18 cellular contexts compared by ENCODE assay signal in the genomic region with DNA sequence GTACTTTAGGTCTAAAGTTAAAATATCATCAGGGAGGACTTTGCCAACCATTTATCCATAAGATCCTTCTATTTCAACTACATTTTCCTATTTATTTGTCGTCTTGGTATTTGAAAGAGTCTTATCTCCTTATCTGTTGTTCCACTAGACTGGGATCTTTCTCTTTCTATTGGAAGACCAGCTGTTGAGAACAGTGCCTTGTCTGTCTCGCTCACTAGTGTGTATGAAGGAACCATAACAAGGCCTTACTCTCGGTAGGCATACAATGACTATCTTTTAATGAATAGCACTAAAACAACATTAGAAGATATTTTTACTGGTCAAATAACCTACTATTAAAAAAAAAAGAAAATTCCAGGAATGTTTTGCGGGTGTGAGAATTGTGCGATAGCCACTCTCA.
A peak's percentile ranks its signal among the peaks of the same experiment; 100 is the strongest.
DNase-seq lines count a peak whose midpoint lies in the region; ATAC-seq, FAIRE-seq and TF ChIP-seq lines count a peak whose summit lies in the region.
"Had no signal": no experiment of that assay in that cellular context is flagged by ENCODE, and none has a peak within 500 bp of the region (broad histone marks: within the 10 kb centered on the region; RNA-seq: fewer than 3 reads in every experiment).

No MANE protein-coding gene starts in this region.

- peaks cover 19% of the 10 kb centered on the region for H3K4me1 Mint-ChIP-seq in neural crest cell
- no peaks in the 10 kb centered on the region for H3K4me1 Mint-ChIP-seq in activated T-cell treated with anti-CD3 and anti-CD28 coated beads, Interleukin-2, amount 50 U/mL, for 72 hours (ENCODE audit: low read depth)

- no peak overlapping the region for H3K4me2 ChIP-seq in PC-3 (ENCODE audit: low read length)

- H3K9me3 Mint-ChIP-seq in neural crest cell = peaks cover 5% of the 10 kb centered on the region
- no peaks in the 10 kb centered on the region for H3K9me3 Mint-ChIP-seq in activated T-cell treated with anti-CD3 and anti-CD28 coated beads, Interleukin-2, amount 50 U/mL, for 72 hours

- POLR2A ChIA-PET in PC-3 (lab: Charles Lee; ENCODE audit: unreplicated experiment) = no interaction called here

- DNase-seq in PC-3 = no peak
- DNase-seq in foreskin melanocyte = peak; percentile 63
- no peak for DNase-seq in neural crest cell (ENCODE audit: low read depth, low spot score)
- no peak for DNase-seq in activated T-cell treated with anti-CD3 and anti-CD28 coated beads, Interleukin-2, amount 50 U/mL, for 72 hours
- no peak for DNase-seq in small intestine
- DNase-seq: Caco-2, MV-4-11, NCI-H1417, NCI-H1930, NCI-H2171 treated with DMSO at 0.1 percent for 48 hours, NCI-H748 treated with DMSO at 0.1 percent for 48 hours, OCI-M1 had no signal

- peak overlapping the region; percentile 19; the same call in 1 of the 2 replicates for H2AFZ ChIP-seq in PC-3 (ENCODE audit: low read length)

- no peaks in the 10 kb centered on the region for H3K9me2 ChIP-seq in PC-3 (replicated peaks; ENCODE audit: low read length)

- no peaks in the 10 kb centered on the region for H3K27me3 Mint-ChIP-seq in neural crest cell (ENCODE audit: low read depth)
- no peaks in the 10 kb centered on the region for H3K27me3 Mint-ChIP-seq in activated T-cell treated with anti-CD3 and anti-CD28 coated beads, Interleukin-2, amount 50 U/mL, for 72 hours (ENCODE audit: low read depth)

- CTCF ChIA-PET in PC-3 (lab: Charles Lee) = no interaction called here

- FAIRE-seq in small intestine (lab: Jason Lieb, UNC) = no peak
- FAIRE-seq: K562 had no signal

- no peaks in the 10 kb centered on the region for H3K9me3 ChIP-seq in PC-3 (ENCODE audit: low read length)
- H3K9me3 ChIP-seq in small intestine (ENCODE audit: control insufficient read depth, low read depth) = no peaks in the 10 kb centered on the region
- H3K9me3 ChIP-seq: Caco-2, HAP-1, SJSA1 had no signal

- no TSS peak for BruUV-seq in PC-3 (replicated peaks; lab: Mats Ljungman, UMichigan)

- peak overlapping the region; percentile 93 for H3K27ac Mint-ChIP-seq in neural crest cell (ENCODE audit: unreplicated experiment)
- H3K27ac Mint-ChIP-seq in activated T-cell treated with anti-CD3 and anti-CD28 coated beads, Interleukin-2, amount 50 U/mL, for 72 hours = no peak overlapping the region

- WGBS in small intestine, 3 donors = 72 to 74% (median 72%) methylated on average over 5 of the region's 5 CpGs

- H3K27me3 ChIP-seq in PC-3 (ENCODE audit: low read length) = no peaks in the 10 kb centered on the region
- H3K27me3 ChIP-seq in small intestine (ENCODE audit: control insufficient read depth in 2 of 2, insufficient read depth in 2 of 2, low read length in 2 of 2) = no peaks in the 10 kb centered on the region
- H3K27me3 ChIP-seq: SJSA1 had no signal

- no peak overlapping the region for H3K4me3 ChIP-seq in PC-3 (ENCODE audit: low read length)
- H3K4me3 ChIP-seq in small intestine (ENCODE audit: low read depth in 1 of 2, low read length in 2 of 2) = no peak overlapping the region
- H3K4me3 ChIP-seq: HAP-1, K562, SJSA1 had no signal

- H3K9ac ChIP-seq in PC-3 (ENCODE audit: low read length) = no peak overlapping the region

- intact Hi-C loops in PC-3 (cut with micrococcal nuclease) = no loop called here

- no peak overlapping the region for H3K27ac ChIP-seq in PC-3 (ENCODE audit: low read length)
- peak overlapping the region; percentile 70 for H3K27ac ChIP-seq in temporal lobe (ENCODE audit: low read depth, low read length)
- H3K27ac ChIP-seq in small intestine (ENCODE audit: low read depth in 1 of 2, low read length in 1 of 2) = no peak overlapping the region
- H3K27ac ChIP-seq: RWPE1, SJSA1 had no signal

- H4K20me1 ChIP-seq in PC-3 (ENCODE audit: low read length) = no peaks in the 10 kb centered on the region

- H3F3A ChIP-seq in PC-3 (ENCODE audit: low read length, unreplicated experiment) = no peaks in the 10 kb centered on the region

- H3K4me3 Mint-ChIP-seq in neural crest cell = no peak overlapping the region
- H3K4me3 Mint-ChIP-seq in activated T-cell treated with anti-CD3 and anti-CD28 coated beads, Interleukin-2, amount 50 U/mL, for 72 hours = no peak overlapping the region

- H3K79me2 ChIP-seq in PC-3 (ENCODE audit: low read length) = no peaks in the 10 kb centered on the region

- H3K36me3 ChIP-seq in PC-3 (ENCODE audit: low read depth, low read length) = no peaks in the 10 kb centered on the region
- H3K36me3 ChIP-seq in small intestine (ENCODE audit: control insufficient read depth in 2 of 2, insufficient read depth in 2 of 2, low read length in 2 of 2) = no peaks in the 10 kb centered on the region
- H3K36me3 ChIP-seq: HAP-1, SJSA1 had no signal

- TF ChIP-seq CTCF in PC-3 (conservative IDR thresholded peaks at IDR 0.05; ENCODE audit: low read depth, low read length) (no peak), neural crest cell (conservative IDR thresholded peaks at IDR 0.05) (no peak)

- H3K4me1 ChIP-seq in PC-3 (ENCODE audit: insufficient read depth, low read length) (no peaks in the 10 kb centered on the region), small intestine (ENCODE audit: control insufficient read depth in 2 of 2, insufficient read depth in 1 of 2, low read depth in 1 of 2, low read length in 1 of 2) (no peaks in the 10 kb centered on the region)
- H3K4me1 ChIP-seq: Caco-2, HAP-1, SJSA1 had no signal

- no peaks in the 10 kb centered on the region for H3K36me3 Mint-ChIP-seq in neural crest cell (ENCODE audit: low read depth)
- H3K36me3 Mint-ChIP-seq in activated T-cell treated with anti-CD3 and anti-CD28 coated beads, Interleukin-2, amount 50 U/mL, for 72 hours (ENCODE audit: insufficient read depth in 2 of 2) = no peaks in the 10 kb centered on the region

- ATAC-seq in PC-3 (no peak), HG03571 (IDR thresholded peaks at IDR 0.05; ENCODE audit: unreplicated experiment) (no peak)
- ATAC-seq in activated T-cell treated with anti-CD3 and anti-CD28 coated beads, Interleukin-2, amount 50 U/mL, for 72 hours (replicated peaks in 1 of 2) = no peak
- ATAC-seq: K562 had no signal
